ENCODE assay signal across 17 cellular contexts in genomic region chr4:6293661-6294060, GRCh38. TPM values are rescaled to one million over a fixed set of nuclear protein-coding genes. Genes with fewer than 3 reads are reported as not detected.
DNase-seq lines count a peak whose midpoint lies in the region; ATAC-seq and TF ChIP-seq lines count a peak whose summit lies in the region.
"Had no signal": no experiment of that assay in that cellular context is flagged by ENCODE, and none has a peak within 500 bp of the region (broad histone marks: within the 10 kb centered on the region; RNA-seq: fewer than 3 reads in every experiment).

No MANE protein-coding gene starts in this region.

- intact Hi-C loops in IMR-90 (cut with micrococcal nuclease) = no loop called here

- H3K36me3 Mint-ChIP-seq in nephron progenitor cell (ENCODE audit: low read depth) = peaks cover 21% of the 10 kb centered on the region
- H3K36me3 Mint-ChIP-seq in chondrocyte (ENCODE audit: low read depth) = peaks cover 48% of the 10 kb centered on the region
- H3K36me3 Mint-ChIP-seq: CD14-positive monocyte had no signal

- no peak overlapping the region for H3K56ac ChIP-seq in IMR-90 (ENCODE audit: extremely low read depth, insufficient read depth, low read length)

- H3K4me3 Mint-ChIP-seq in nephron progenitor cell (no peak overlapping the region), chondrocyte (ENCODE audit: unreplicated experiment) (no peak overlapping the region)
- H3K4me3 Mint-ChIP-seq: CD14-positive monocyte; CD4-positive, alpha-beta memory T cell; CD4-positive, CD25-positive, alpha-beta regulatory T cell; CD8-positive, alpha-beta memory T cell had no signal

- peak overlapping the region; percentile 74 for H3K27ac Mint-ChIP-seq in nephron progenitor cell
- H3K27ac Mint-ChIP-seq in chondrocyte (ENCODE audit: unreplicated experiment) = no peak overlapping the region

- dilution Hi-C loops in IMR-90 (cut with HindIII; ENCODE audit: low sequenced_read_pairs, unreplicated experiment) = no loop called here

- H3K79me1 ChIP-seq in IMR-90 (ENCODE audit: low read depth in 1 of 2, low read length in 2 of 2) (no peaks in the 10 kb centered on the region), neuronal stem cell (ENCODE audit: low read depth, low read length) (no peaks in the 10 kb centered on the region)

- H2BK120ac ChIP-seq in IMR-90 (ENCODE audit: low read depth, low read length) = no peak overlapping the region
- H2BK120ac ChIP-seq in neuronal stem cell (ENCODE audit: low read depth, low read length) = no peak overlapping the region

- H3K9me1 ChIP-seq in IMR-90 (ENCODE audit: insufficient read depth, low read length) = peaks cover 8% of the 10 kb centered on the region

- H2BK20ac ChIP-seq in IMR-90 (ENCODE audit: low read depth, low read length) = no peak overlapping the region

- H2BK5ac ChIP-seq in IMR-90 (ENCODE audit: low read depth, low read length, poor library complexity, severe bottlenecking) (no peak overlapping the region), neuronal stem cell (ENCODE audit: low read length) (no peak overlapping the region)

- TF ChIP-seq RAD21 in IMR-90 (IDR thresholded peaks at IDR 0.05; ENCODE audit: low read length) = no peak

- peaks cover 10% of the 10 kb centered on the region for H3K4me1 Mint-ChIP-seq in nephron progenitor cell
- H3K4me1 Mint-ChIP-seq in chondrocyte (ENCODE audit: low read depth) = no peaks in the 10 kb centered on the region
- H3K4me1 Mint-ChIP-seq: CD14-positive monocyte; CD4-positive, alpha-beta memory T cell; CD4-positive, CD25-positive, alpha-beta regulatory T cell; CD8-positive, alpha-beta memory T cell had no signal

- no peaks in the 10 kb centered on the region for H3K27me3 ChIP-seq in IMR-90 (ENCODE audit: control insufficient read depth, insufficient read depth, low read length)
- no peaks in the 10 kb centered on the region for H3K27me3 ChIP-seq in neuronal stem cell (ENCODE audit: control insufficient read depth in 3 of 3, insufficient read depth in 3 of 3, low read depth in 1 of 3, low read length in 3 of 3)
- H3K27me3 ChIP-seq: BE2C, BLaER1 had no signal

- peak overlapping the region; percentile 37 for H2AK9ac ChIP-seq in IMR-90 (replicated peaks; ENCODE audit: low read depth, low read length, poor library complexity)

- no peak overlapping the region for H2BK12ac ChIP-seq in neuronal stem cell (ENCODE audit: low read length)

- H3K4me3 ChIP-seq in IMR-90 (ENCODE audit: insufficient read depth, low read depth, low read length) = no peak overlapping the region
- no peak overlapping the region for H3K4me3 ChIP-seq in neuronal stem cell (ENCODE audit: low read length in 2 of 2)
- H3K4me3 ChIP-seq: BLaER1 had no signal

- in situ Hi-C loops in IMR-90 (cut with MboI; ENCODE audit: low sequenced_read_pairs) = no loop called here

- H3K18ac ChIP-seq in IMR-90 (ENCODE audit: low read depth, low read length) = no peak overlapping the region
- no peak overlapping the region for H3K18ac ChIP-seq in neuronal stem cell (ENCODE audit: low read length)

- H4K91ac ChIP-seq in IMR-90 (ENCODE audit: insufficient read depth, low read depth, low read length) (no peak overlapping the region), neuronal stem cell (ENCODE audit: low read depth, low read length, poor library complexity) (no peak overlapping the region)

- H2AFZ ChIP-seq in IMR-90 (replicated peaks; ENCODE audit: low read length, poor library complexity) (no peak overlapping the region), neuronal stem cell (ENCODE audit: low read length) (no peak overlapping the region)

- H3K14ac ChIP-seq in IMR-90 (replicated peaks; ENCODE audit: low read depth, low read length) (no peak overlapping the region), neuronal stem cell (ENCODE audit: low read length) (peak overlapping the region; percentile 47)

- H3K9me3 ChIP-seq in IMR-90 (ENCODE audit: control insufficient read depth, insufficient read depth, low read length) = no peaks in the 10 kb centered on the region
- H3K9me3 ChIP-seq in neuronal stem cell (replicated peaks in 1 of 2; ENCODE audit: control insufficient read depth in 2 of 2, insufficient read depth in 1 of 2, low read depth in 1 of 2, low read length in 2 of 2) = peaks cover 0 to 1% of the 10 kb centered on the region in 2 donors
- H3K9me3 ChIP-seq: BE2C, BLaER1 had no signal

- BruUV-seq in IMR-90 (replicated peaks; lab: Mats Ljungman, UMichigan) = no TSS peak

- H3K23ac ChIP-seq in IMR-90 (ENCODE audit: low read depth, low read length) = no peak overlapping the region
- H3K23ac ChIP-seq in neuronal stem cell (ENCODE audit: low read depth, low read length, poor library complexity) = no peak overlapping the region

- H4K5ac ChIP-seq in IMR-90 (ENCODE audit: low read depth, low read length) = no peak overlapping the region

- H2AK5ac ChIP-seq in IMR-90 (ENCODE audit: low read depth, low read length) = no peak overlapping the region
- no peak overlapping the region for H2AK5ac ChIP-seq in neuronal stem cell (ENCODE audit: low read depth, low read length)

- H3K27me3 Mint-ChIP-seq in nephron progenitor cell (ENCODE audit: low read depth, poor library complexity) (peaks cover 4% of the 10 kb centered on the region), chondrocyte (ENCODE audit: low read depth) (no peaks in the 10 kb centered on the region)
- H3K27me3 Mint-ChIP-seq: CD4-positive, alpha-beta memory T cell; CD4-positive, CD25-positive, alpha-beta regulatory T cell; CD8-positive, alpha-beta memory T cell had no signal

- DNase-seq in IMR-90 (no peak), nephron progenitor cell (no peak), neuronal stem cell (ENCODE audit: low spot score) (no peak), middle frontal gyrus (ENCODE audit: extremely low spot score, low spot score) (no peak), chondrocyte (ENCODE audit: low spot score) (no peak)
- DNase-seq: 8988T; ACHN; BE2C; C1 segment of cervical spinal cord; CD4-positive, alpha-beta memory T cell; CD4-positive, CD25-positive, alpha-beta regulatory T cell; CD8-positive, alpha-beta memory T cell; COR-L47; DMS79 treated with DMSO at 0.1 percent for 48 hours; GF-D8 had no signal

- TF ChIP-seq POLR2A in IMR-90 (IDR thresholded peaks at IDR 0.05; ENCODE audit: low read depth, low read length) = no peak

- H4K8ac ChIP-seq in IMR-90 (ENCODE audit: low read depth in 2 of 2, low read length in 2 of 2) (no peak overlapping the region), neuronal stem cell (ENCODE audit: low read depth, low read length) (no peak overlapping the region)

- H3K36me3 ChIP-seq in IMR-90 (ENCODE audit: control insufficient read depth, insufficient read depth, low read length) = peaks cover 69% of the 10 kb centered on the region
- H3K36me3 ChIP-seq in neuronal stem cell (replicated peaks in 1 of 2; ENCODE audit: control insufficient read depth in 2 of 2, insufficient read depth in 2 of 2, low read length in 2 of 2) = peaks cover 35 to 36% of the 10 kb centered on the region in 2 donors

- ATAC-seq in IMR-90 (ENCODE audit: low read depth) = no peak

- POLR2A ChIA-PET in IMR-90 (lab: Charles Lee; ENCODE audit: unreplicated experiment) = no interaction called here

- H3K27ac ChIP-seq in IMR-90 (ENCODE audit: insufficient read depth, low read length) = no peak overlapping the region
- no peak overlapping the region for H3K27ac ChIP-seq in neuronal stem cell (replicated peaks; ENCODE audit: low read length)

- 82% methylated on average over 1 of the region's 8 CpGs; no CpG with 5 or more reads in 1 of the 2 experiments for WGBS in IMR-90 (ENCODE audit: extremely low coverage in 2 of 2, insufficient read length in 1 of 2), 2 experiments
- WGBS in neuronal stem cell (ENCODE audit: extremely low coverage in 2 of 2, insufficient read length in 2 of 2, insufficient replicate concordance in 1 of 2), 2 donors = no CpG with 5 or more reads among the region's 8 CpGs

- H3K9me3 Mint-ChIP-seq in nephron progenitor cell (no peaks in the 10 kb centered on the region), chondrocyte (ENCODE audit: low read depth) (no peaks in the 10 kb centered on the region)
- H3K9me3 Mint-ChIP-seq: CD14-positive monocyte; CD4-positive, alpha-beta memory T cell; CD4-positive, CD25-positive, alpha-beta regulatory T cell; CD8-positive, alpha-beta memory T cell had no signal

- H3K4ac ChIP-seq in IMR-90 (ENCODE audit: low read depth, low read length) (no peak overlapping the region), neuronal stem cell (ENCODE audit: low read length) (no peak overlapping the region)

- no peak overlapping the region for H3K4me2 ChIP-seq in IMR-90 (ENCODE audit: low read depth, low read length)
- no peak overlapping the region for H3K4me2 ChIP-seq in neuronal stem cell (ENCODE audit: insufficient read depth, low read length, poor library complexity, severe bottlenecking)

- CTCF ChIA-PET in IMR-90 (lab: Yijun Ruan, JAX) = no interaction called here

- TF ChIP-seq CTCF in IMR-90 (conservative IDR thresholded peaks at IDR 0.05; ENCODE audit: low read depth, low read length) (no peak), nephron progenitor cell (IDR thresholded peaks at IDR 0.05) (no peak), chondrocyte (IDR thresholded peaks at IDR 0.05) (no peak)

- H3K9ac ChIP-seq in IMR-90 (ENCODE audit: low read depth, low read length) (no peak overlapping the region), neuronal stem cell (ENCODE audit: low read depth, low read length, poor library complexity) (no peak overlapping the region)
- H3K9ac ChIP-seq: BLaER1 had no signal

- H4K20me1 ChIP-seq in IMR-90 (ENCODE audit: insufficient read depth, low read length) = peaks cover 6% of the 10 kb centered on the region; the same call in 1 of the 2 replicates
- H4K20me1 ChIP-seq: BLaER1 had no signal

- peaks cover 2% of the 10 kb centered on the region; the same call in 1 of the 2 replicates for H3K4me1 ChIP-seq in IMR-90 (ENCODE audit: control insufficient read depth, insufficient read depth, low read length)
- no peaks in the 10 kb centered on the region for H3K4me1 ChIP-seq in neuronal stem cell (ENCODE audit: control insufficient read depth in 2 of 2, insufficient read depth in 1 of 2, low read depth in 1 of 2, low read length in 2 of 2)
- H3K4me1 ChIP-seq: BE2C had no signal

- H2BK15ac ChIP-seq in IMR-90 (ENCODE audit: low read depth, low read length) (no peak overlapping the region), neuronal stem cell (ENCODE audit: low read length) (no peak overlapping the region)

TF ChIP-seq in IMR-90, 13 proteins besides CTCF, POLR2A, EP300 and RAD21 (continues in another document):
- TF ChIP-seq CHD1 (IDR thresholded peaks at IDR 0.05; ENCODE audit: low read depth, low read length) (no peak), MXI1 (IDR thresholded peaks at IDR 0.05; ENCODE audit: borderline replicate concordance, low read depth, low read length) (no peak), CEBPB (IDR thresholded peaks at IDR 0.05; ENCODE audit: low read depth, low read length) (no peak), MAZ (IDR thresholded peaks at IDR 0.05; ENCODE audit: borderline replicate concordance, low read depth, low read length) (no peak), SMC3 (IDR thresholded peaks at IDR 0.05; ENCODE audit: low read depth, low read length) (no peak)

RNA-seq across cellular contexts. Expression of gene WFS1, which starts 24.0 kb away (rescaled TPM):
- total RNA-seq in IMR-90 (2012; rRNA removed) (9.7 TPM in 2 replicates), chondrocyte (47.7 to 54.6 TPM (median 48.0 TPM) in 3 replicates)
- 42.4 and 47.7 TPM in 2 replicates for polyA plus RNA-seq in IMR-90 (2012; rRNA removed)
- 22.0 and 71.4 TPM in 2 replicates for polyA plus RNA-seq in IMR-90 (2012; cell fraction: cytosol; rRNA removed)
- polyA plus RNA-seq in IMR-90 (2012; cell fraction: nucleus; rRNA removed; ENCODE audit: low replicate concordance) = 50.6 and 96.4 TPM in 2 replicates
- 16.3 TPM for polyA plus RNA-seq in neuronal stem cell (2013, experiment 1 of 2)
- 16.4 TPM for polyA plus RNA-seq in neuronal stem cell (2013, experiment 2 of 2)
